ENCODE assay signal across 8 cellular contexts in the genomic region with DNA sequence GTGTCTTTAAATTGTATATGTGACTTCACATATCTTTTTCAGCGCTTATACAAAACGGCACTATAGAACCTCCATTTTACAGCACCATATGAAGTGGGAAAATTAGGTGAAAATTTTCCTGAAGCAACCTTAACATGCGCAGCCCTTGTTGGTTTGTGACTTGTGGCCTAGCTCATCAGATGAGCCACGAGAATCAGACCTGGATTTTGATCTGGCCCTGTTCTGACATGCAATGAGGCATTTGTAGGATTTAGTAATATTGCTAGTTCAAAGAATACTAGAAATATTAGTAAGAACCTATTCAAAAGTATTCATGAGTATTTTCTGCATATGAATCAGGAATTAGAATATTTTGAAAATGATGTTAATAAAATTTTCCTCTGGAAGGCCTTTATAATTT. TPM values are rescaled to one million over a fixed set of nuclear protein-coding genes. Genes with fewer than 3 reads are reported as not detected.
DNase-seq lines count a peak whose midpoint lies in the region; ATAC-seq and TF ChIP-seq lines count a peak whose summit lies in the region.

No MANE protein-coding gene starts in this region.

- TF ChIP-seq CTCF in fibroblast of lung (conservative IDR thresholded peaks at IDR 0.05 in 1 of 2, IDR thresholded peaks at IDR 0.05 in 1 of 2; ENCODE audit: low read depth in 1 of 2, low read length in 2 of 2) (no peak), spleen (IDR thresholded peaks at IDR 0.05 in 8 of 11, conservative IDR thresholded peaks at IDR 0.05 in 3 of 11) (no peak)

- DNase-seq in NCI-H345 (lab: John Stamatoyannopoulos, UW) (peak; percentile 22), NCI-H345 treated with DMSO at 0.1 percent for 48 hours (lab: John Stamatoyannopoulos, UW; ENCODE audit: unreplicated experiment) (no peak), SJSA1 (ENCODE audit: low read depth in 1 of 2, low spot score in 2 of 2) (peak in 1 of 2 experiments; percentile 50), fibroblast of lung (ENCODE audit: low read depth in 2 of 2) (peak in 1 of 2 donors; percentile 14), spleen (no peak), hepatic stellate cell (ENCODE audit: low spot score) (no peak), DMS153 (lab: John Stamatoyannopoulos, UW) (no peak)

- H3K9ac ChIP-seq in fibroblast of lung (ENCODE audit: insufficient read depth, low read length), result no peak overlapping the region

- H3K4me2 ChIP-seq in fibroblast of lung (ENCODE audit: extremely low read depth, insufficient read depth, low read length), result peak overlapping the region; percentile 95

- peaks cover 64% of the 10 kb centered on the region for H3K79me2 ChIP-seq in fibroblast of lung (ENCODE audit: control insufficient read depth, insufficient read depth, low read length)

- H3K9me3 ChIP-seq in SJSA1 (replicated peaks) (no peaks in the 10 kb centered on the region), fibroblast of lung (ENCODE audit: control insufficient read depth, insufficient read depth, low read depth, low read length) (no peaks in the 10 kb centered on the region), spleen (no peaks in the 10 kb centered on the region)

- H4K20me1 ChIP-seq in fibroblast of lung (ENCODE audit: control insufficient read depth, extremely low read depth, insufficient read depth, low read length), result no peaks in the 10 kb centered on the region

- no peaks in the 10 kb centered on the region for H3K27me3 ChIP-seq in SJSA1 (replicated peaks)
- no peaks in the 10 kb centered on the region for H3K27me3 ChIP-seq in fibroblast of lung (ENCODE audit: control insufficient read depth, insufficient read depth, low read length)
- no peaks in the 10 kb centered on the region for H3K27me3 ChIP-seq in spleen (replicated peaks in 1 of 7)

- H3K4me1 ChIP-seq in SJSA1 (replicated peaks), result peaks cover 31% of the 10 kb centered on the region
- H3K4me1 ChIP-seq in fibroblast of lung (ENCODE audit: control insufficient read depth, extremely low read depth, insufficient read depth, low read length), result peaks cover 11% of the 10 kb centered on the region
- H3K4me1 ChIP-seq in spleen, result peaks cover 45 to 64% (median 54%) of the 10 kb centered on the region in 6 donors

- WGBS in spleen, 5 donors, result 26 to 35% (median 31%) methylated on average over 4 of the region's 4 CpGs

- no peak for TF ChIP-seq POLR2A in spleen (IDR thresholded peaks at IDR 0.05)

- H3K36me3 ChIP-seq in SJSA1 (peaks cover 66% of the 10 kb centered on the region), fibroblast of lung (ENCODE audit: control insufficient read depth, insufficient read depth, low read length) (peaks cover 6% of the 10 kb centered on the region), spleen (peaks cover 0 to 37% (median 6%) of the 10 kb centered on the region in 6 donors)

- H2AFZ ChIP-seq in fibroblast of lung (ENCODE audit: low read length), result no peak overlapping the region

- intact Hi-C loops in spleen (cut with DNase I; ENCODE audit: low total_unique reads), result no loop called here

- ATAC-seq in HG03175 (IDR thresholded peaks at IDR 0.05; ENCODE audit: unreplicated experiment), result no peak

- H3K27ac ChIP-seq in SJSA1 (peak overlapping the region; percentile 98), fibroblast of lung (ENCODE audit: insufficient read depth, low read length) (peak overlapping the region; percentile 95), spleen (peak overlapping the region; percentile 99 to 100 (median 100))

- H3K4me3 ChIP-seq in SJSA1, result peak overlapping the region; percentile 80
- H3K4me3 ChIP-seq in fibroblast of lung (replicated peaks in 1 of 4; ENCODE audit: control extremely low read depth in 1 of 4, insufficient read depth in 1 of 4, low read depth in 3 of 4, low read length in 4 of 4), result peak overlapping the region; percentile 41 to 97 (median 94)
- peak overlapping the region; percentile 64 to 94 (median 84) for H3K4me3 ChIP-seq in spleen

RNA-seq across cellular contexts. Expression of a gene that starts 2.9 kb away (rescaled TPM):
- total RNA-seq in SJSA1 (2014; rRNA removed; shearing (Covaris generic)), result 42.8 and 44.8 TPM in 2 replicates
- total RNA-seq in fibroblast of lung (50.9 and 58.0 TPM in 2 replicates), spleen (10 to 100 TPM; 72.3 to 95.2 (median 79.3) TPM)
- polyA plus RNA-seq in fibroblast of lung (12.6 and 21.4 TPM in 2 replicates), spleen (10 to 100 TPM; 34.9 to 49.3 (median 46.4) TPM)
- polyA plus RNA-seq in fibroblast of lung (2012), result 16.7 and 28.0 TPM in 2 replicates
- polyA minus RNA-seq in fibroblast of lung (ENCODE audit: low replicate concordance), result 0.89 and 2.8 TPM in 2 replicates

RNA-seq across cellular contexts. Expression of a gene that starts 24.1 kb away (rescaled TPM):
- 0.78 and 1.8 TPM in 2 replicates for total RNA-seq in SJSA1 (2014; rRNA removed; shearing (Covaris generic))
- not detected in 2 replicates for total RNA-seq in fibroblast of lung
- polyA plus RNA-seq in fibroblast of lung, result 0.24 and 0.35 TPM in 2 replicates
- 0.20 and 0.36 TPM in 2 replicates for polyA plus RNA-seq in fibroblast of lung (2012)
- not detected in 2 replicates for polyA minus RNA-seq in fibroblast of lung (ENCODE audit: low replicate concordance)
- total RNA-seq in spleen, result 1 to 10 TPM in 5 of 7 donors, under 1 TPM in 1, not detected in 1; 0.80 to 5.5 (median 1.9) TPM
- polyA plus RNA-seq in spleen, result under 1 TPM; 0.35 to 0.74 (median 0.61) TPM
